ENCODE assay signal across 15 cellular contexts in the genomic region with DNA sequence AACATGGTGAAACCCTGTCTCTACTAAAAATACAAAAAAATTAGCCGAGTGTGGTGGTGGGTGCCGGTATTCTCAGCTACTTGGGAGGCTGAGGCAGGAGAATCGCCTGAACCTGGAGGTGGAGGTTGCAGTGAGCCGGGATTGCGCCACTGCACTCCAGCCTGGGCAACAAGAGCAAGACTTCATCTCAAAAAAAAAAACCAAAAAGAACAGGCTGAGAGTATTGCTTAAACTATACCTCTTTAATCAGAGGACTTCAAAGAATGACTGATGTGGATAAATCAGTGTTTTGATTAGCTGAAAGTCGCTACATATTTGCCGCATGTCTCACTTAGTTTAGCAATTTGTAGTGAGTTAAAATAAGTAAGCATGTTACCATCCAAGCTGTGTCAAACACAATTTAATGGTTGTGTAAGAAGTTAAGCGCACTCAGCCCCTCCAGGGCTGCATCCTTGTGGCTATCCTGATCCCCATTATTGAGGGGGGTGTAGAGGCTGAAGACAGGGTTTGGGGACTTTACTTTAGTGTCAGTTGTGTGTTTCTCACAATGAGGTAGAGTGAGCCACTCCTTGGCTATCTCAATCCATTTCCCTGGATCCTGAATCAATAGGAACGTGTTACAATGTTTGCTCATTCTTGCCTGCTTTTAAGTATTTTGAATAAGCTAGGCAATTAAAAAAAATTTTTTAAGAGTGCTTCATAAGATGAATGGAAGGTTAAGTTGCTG.
DNase-seq lines count a peak whose midpoint lies in the region; TF ChIP-seq lines count a peak whose summit lies in the region.
"Had no signal": no experiment of that assay in that cellular context is flagged by ENCODE, and none has a peak within 500 bp of the region (broad histone marks: within the 10 kb centered on the region; RNA-seq: fewer than 3 reads in every experiment).

No MANE protein-coding gene starts in this region.

- POLR2A ChIA-PET in RWPE1 (lab: Yijun Ruan, JAX; ENCODE audit: low non-redundant PET) = no interaction called here

- H3K4me3 ChIP-seq in neutrophil (ENCODE audit: low read depth in 1 of 2, low read length in 1 of 2) = no peak overlapping the region
- no peak overlapping the region for H3K4me3 ChIP-seq in effector memory CD4-positive, alpha-beta T cell (ENCODE audit: insufficient read depth, low read depth, low read length, poor library complexity, severe bottlenecking)

- CTCF ChIA-PET in RWPE1 (lab: Yijun Ruan, JAX) = no interaction called here

- peaks cover 76% of the 10 kb centered on the region for H3K36me3 ChIP-seq in neutrophil
- peaks cover 67% of the 10 kb centered on the region for H3K36me3 ChIP-seq in effector memory CD4-positive, alpha-beta T cell (ENCODE audit: control insufficient read depth, insufficient read depth, low read length)

- H3K9me3 ChIP-seq in neutrophil = no peaks in the 10 kb centered on the region
- no peaks in the 10 kb centered on the region for H3K9me3 ChIP-seq in effector memory CD4-positive, alpha-beta T cell (ENCODE audit: control insufficient read depth, low read length)
- H3K9me3 ChIP-seq: SK-N-SH had no signal

- TF ChIP-seq CTCF in RWPE1 (conservative IDR thresholded peaks at IDR 0.05; ENCODE audit: low read depth) (no peak), neutrophil (IDR thresholded peaks at IDR 0.05) (no peak)

- no peaks in the 10 kb centered on the region for H3K27me3 ChIP-seq in neutrophil
- no peaks in the 10 kb centered on the region for H3K27me3 ChIP-seq in effector memory CD4-positive, alpha-beta T cell (replicated peaks; ENCODE audit: control insufficient read depth, insufficient read depth, low read length, poor library complexity, severe bottlenecking)

- H3K4me1 ChIP-seq in neutrophil (ENCODE audit: control insufficient read depth in 1 of 2, insufficient read depth in 1 of 2, low read depth in 1 of 2, low read length in 1 of 2) = peaks cover 30 to 31% of the 10 kb centered on the region in 2 experiments
- H3K4me1 ChIP-seq in effector memory CD4-positive, alpha-beta T cell (ENCODE audit: control insufficient read depth, insufficient read depth, low read length, poor library complexity, severe bottlenecking) = no peaks in the 10 kb centered on the region

- DNase-seq in EL = peak; percentile 59
- no peak for DNase-seq in RWPE1 (ENCODE audit: low spot score)
- peak; percentile 49 for DNase-seq in fibroblast of peridontal ligament (ENCODE audit: extremely low read depth)
- DNase-seq in kidney tubule cell (ENCODE audit: low spot score) = no peak
- DNase-seq in NCI-H748 treated with DMSO at 0.1 percent for 48 hours (lab: John Stamatoyannopoulos, UW) = no peak
- DNase-seq in NCI-H146 (lab: John Stamatoyannopoulos, UW) = no peak
- no peak for DNase-seq in effector memory CD4-positive, alpha-beta T cell
- DNase-seq: CD4-positive, alpha-beta memory T cell; DMS79; GF-D8; NCI-H1048; NCI-H1694 treated with DMSO at 0.1 percent for 48 hours; Right ventricle myocardium superior; SK-N-SH had no signal

- H3K27ac ChIP-seq in RWPE1 = peak overlapping the region; percentile 14
- peak overlapping the region; percentile 19 for H3K27ac ChIP-seq in neutrophil
- no peak overlapping the region for H3K27ac ChIP-seq in effector memory CD4-positive, alpha-beta T cell (ENCODE audit: insufficient read depth, low read length, poor library complexity, severe bottlenecking)

Comparison
In these comparisons a context has a peak if more than half of its experiments do, and no peak if none do; other contexts are left out.
1. DNase-seq: peak in EL (single experiment) and fibroblast of peridontal ligament (single experiment); none in RWPE1 (single experiment), kidney tubule cell (single experiment), NCI-H748 treated with DMSO at 0.1 percent for 48 hours (single experiment), NCI-H146 (single experiment) and effector memory CD4-positive, alpha-beta T cell (0 of 3).